12 cellular contexts compared by ENCODE assay signal in the genomic region with DNA sequence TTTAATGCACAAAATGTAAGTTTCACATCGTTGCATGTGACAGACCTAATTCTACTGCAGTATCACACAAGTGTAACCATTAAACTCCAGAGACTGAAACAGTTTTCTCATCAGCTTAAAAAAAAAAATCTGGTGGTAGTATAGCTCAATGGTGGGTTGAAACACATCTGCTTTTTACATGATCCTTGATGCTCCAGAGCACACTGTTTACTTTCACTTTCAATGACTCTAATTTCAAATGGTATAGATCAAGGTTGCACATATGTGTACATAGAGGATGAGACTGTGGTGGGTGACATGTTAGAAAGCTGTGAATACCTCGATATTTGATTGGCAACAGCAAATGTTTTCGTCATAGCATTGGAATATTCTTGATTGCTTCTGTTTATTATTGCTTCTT. TPM values are rescaled to one million over a fixed set of nuclear protein-coding genes. Genes with fewer than 3 reads are reported as not detected.
DNase-seq lines count a peak whose midpoint lies in the region; ATAC-seq and TF ChIP-seq lines count a peak whose summit lies in the region.
"Had no signal": no experiment of that assay in that cellular context is flagged by ENCODE, and none has a peak within 500 bp of the region (broad histone marks: within the 10 kb centered on the region; RNA-seq: fewer than 3 reads in every experiment).

No MANE protein-coding gene starts in this region.

- no peaks in the 10 kb centered on the region for H3K36me3 Mint-ChIP-seq in IgD-negative memory B cell
- H3K36me3 Mint-ChIP-seq in naive B cell: no peaks in the 10 kb centered on the region
- no peaks in the 10 kb centered on the region for H3K36me3 Mint-ChIP-seq in glutamatergic neuron (ENCODE audit: unreplicated experiment)

- H3K27me3 Mint-ChIP-seq in IgD-negative memory B cell: no peaks in the 10 kb centered on the region
- H3K27me3 Mint-ChIP-seq in naive B cell: no peaks in the 10 kb centered on the region
- H3K27me3 Mint-ChIP-seq in glutamatergic neuron (ENCODE audit: unreplicated experiment): no peaks in the 10 kb centered on the region

- TF ChIP-seq CTCF in omental fat pad (IDR thresholded peaks at IDR 0.05): no peak
- no peak for TF ChIP-seq CTCF in glutamatergic neuron (IDR thresholded peaks at IDR 0.05; ENCODE audit: partially characterized antibody, unreplicated experiment)

- ATAC-seq in GM18868 (IDR thresholded peaks at IDR 0.05; ENCODE audit: unreplicated experiment): peak; percentile 78
- peak; percentile 41 for ATAC-seq in GM21723 (IDR thresholded peaks at IDR 0.05; ENCODE audit: unreplicated experiment)
- peak; percentile 59 to 63 for ATAC-seq in naive B cell (ENCODE audit: low read depth in 2 of 2)
- ATAC-seq in omental fat pad (ENCODE audit: low FRiP score): no peak

- H3K4me3 Mint-ChIP-seq in IgD-negative memory B cell (peak overlapping the region in 1 of 4 donors; percentile 25), naive B cell (peak overlapping the region in 7 of 8 donors; percentile 0 to 57 (median 17)), glutamatergic neuron (ENCODE audit: unreplicated experiment) (no peak overlapping the region)

- no peaks in the 10 kb centered on the region for H3K9me3 Mint-ChIP-seq in IgD-negative memory B cell
- no peaks in the 10 kb centered on the region for H3K9me3 Mint-ChIP-seq in naive B cell
- H3K9me3 Mint-ChIP-seq in glutamatergic neuron (ENCODE audit: unreplicated experiment): peaks cover 2% of the 10 kb centered on the region

- H3K27ac Mint-ChIP-seq in IgD-negative memory B cell: peak overlapping the region in 2 of 3 donors; percentile 0 to 60
- peak overlapping the region; percentile 14 to 87 (median 58) for H3K27ac Mint-ChIP-seq in naive B cell
- H3K27ac Mint-ChIP-seq in glutamatergic neuron (ENCODE audit: unreplicated experiment): no peak overlapping the region

- peaks cover 36 to 60% (median 42%) of the 10 kb centered on the region in 3 donors for H3K4me1 Mint-ChIP-seq in IgD-negative memory B cell
- peaks cover 65 to 89% (median 83%) of the 10 kb centered on the region in 3 donors for H3K4me1 Mint-ChIP-seq in naive B cell
- H3K4me1 Mint-ChIP-seq in glutamatergic neuron (ENCODE audit: low read depth, unreplicated experiment): no peaks in the 10 kb centered on the region

- DNase-seq in naive B cell (no peak), omental fat pad (ENCODE audit: low spot score) (no peak), glutamatergic neuron (no peak), NCI-H82 treated with DMSO at 0.1 percent for 48 hours (lab: John Stamatoyannopoulos, UW; ENCODE audit: unreplicated experiment) (no peak)
- DNase-seq: cerebellar nuclear complex, foreskin melanocyte, midbrain, NCI-H345, SW 1271 had no signal

RNA-seq across cellular contexts. Expression of a gene that starts 22.4 kb away (rescaled TPM):
- polyA plus RNA-seq in IgD-negative memory B cell (12.2 TPM), naive B cell (ENCODE audit: low read depth in 6 of 6) (10 to 100 TPM; 12.7 to 30.5 (median 17.5) TPM)
- total RNA-seq in omental fat pad (10 to 100 TPM; 24.6 to 78.1 (median 40.3) TPM), glutamatergic neuron (ENCODE audit: unreplicated experiment) (0.44 TPM)

Comparison
In these comparisons a context has a peak if more than half of its experiments do, and no peak if none do; other contexts are left out.
1. RNA of a gene that starts 22.4 kb away (total RNA-seq): 24.6 to 78.1 TPM in omental fat pad; 0.44 TPM in glutamatergic neuron (single experiment); every median in the first group is over 10 times any median in the second.